ENCODE assay signal across 1 cellular context in the genomic region with DNA sequence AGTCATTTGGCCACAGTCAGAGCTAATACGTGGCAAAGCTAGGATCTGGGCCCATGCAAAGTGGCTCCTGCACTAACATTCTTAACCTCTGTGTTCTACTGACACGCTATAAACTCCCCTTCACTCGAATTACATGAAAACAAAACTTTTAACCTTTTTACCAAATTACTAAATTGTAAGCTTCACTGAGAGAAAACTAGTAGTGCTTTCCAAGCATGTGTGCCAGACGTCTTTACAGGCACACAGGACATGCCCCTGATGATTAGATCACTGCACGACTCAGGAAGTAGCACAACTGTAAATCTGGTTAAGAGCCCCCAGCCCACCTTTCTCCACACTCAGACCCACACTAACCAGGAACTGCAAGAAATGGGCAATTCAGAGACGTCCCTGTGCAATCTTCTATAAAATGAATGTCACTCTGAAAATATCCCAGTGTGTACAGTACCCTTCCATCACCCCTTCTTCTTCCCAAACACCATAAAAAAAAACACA.
TF ChIP-seq lines count a peak whose summit lies in the region.

No MANE protein-coding gene starts in this region.

TF ChIP-seq in HepG2, 621 proteins besides CTCF, POLR2A, EP300 and RAD21:
- TF ChIP-seq, protein P1, sequence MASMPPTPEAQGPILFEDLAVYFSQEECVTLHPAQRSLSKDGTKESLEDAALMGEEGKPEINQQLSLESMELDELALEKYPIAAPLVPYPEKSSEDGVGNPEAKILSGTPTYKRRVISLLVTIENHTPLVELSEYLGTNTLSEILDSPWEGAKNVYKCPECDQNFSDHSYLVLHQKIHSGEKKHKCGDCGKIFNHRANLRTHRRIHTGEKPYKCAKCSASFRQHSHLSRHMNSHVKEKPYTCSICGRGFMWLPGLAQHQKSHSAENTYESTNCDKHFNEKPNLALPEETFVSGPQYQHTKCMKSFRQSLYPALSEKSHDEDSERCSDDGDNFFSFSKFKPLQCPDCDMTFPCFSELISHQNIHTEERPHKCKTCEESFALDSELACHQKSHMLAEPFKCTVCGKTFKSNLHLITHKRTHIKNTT (CRISPR knock-in tag; IDR thresholded peaks at IDR 0.05): no peak
- no peak for TF ChIP-seq ZNF589 (CRISPR knock-in tag; conservative IDR thresholded peaks at IDR 0.05)
- no peak for TF ChIP-seq EED (CRISPR knock-in tag; IDR thresholded peaks at IDR 0.05)
- TF ChIP-seq ZNF567 (CRISPR knock-in tag; IDR thresholded peaks at IDR 0.05; ENCODE audit: borderline replicate concordance): no peak
- TF ChIP-seq MIER3 (CRISPR knock-in tag; IDR thresholded peaks at IDR 0.05; ENCODE audit: borderline replicate concordance): no peak
- TF ChIP-seq RFXANK (CRISPR knock-in tag; IDR thresholded peaks at IDR 0.05): no peak
- no peak for TF ChIP-seq ZNF720 (CRISPR knock-in tag; IDR thresholded peaks at IDR 0.05)
- TF ChIP-seq POLR2G (IDR thresholded peaks at IDR 0.05; ENCODE audit: low read depth, low read length): no peak
- TF ChIP-seq ZKSCAN8 (CRISPR knock-in tag; IDR thresholded peaks at IDR 0.05; ENCODE audit: borderline replicate concordance): no peak
- TF ChIP-seq, protein P2, sequence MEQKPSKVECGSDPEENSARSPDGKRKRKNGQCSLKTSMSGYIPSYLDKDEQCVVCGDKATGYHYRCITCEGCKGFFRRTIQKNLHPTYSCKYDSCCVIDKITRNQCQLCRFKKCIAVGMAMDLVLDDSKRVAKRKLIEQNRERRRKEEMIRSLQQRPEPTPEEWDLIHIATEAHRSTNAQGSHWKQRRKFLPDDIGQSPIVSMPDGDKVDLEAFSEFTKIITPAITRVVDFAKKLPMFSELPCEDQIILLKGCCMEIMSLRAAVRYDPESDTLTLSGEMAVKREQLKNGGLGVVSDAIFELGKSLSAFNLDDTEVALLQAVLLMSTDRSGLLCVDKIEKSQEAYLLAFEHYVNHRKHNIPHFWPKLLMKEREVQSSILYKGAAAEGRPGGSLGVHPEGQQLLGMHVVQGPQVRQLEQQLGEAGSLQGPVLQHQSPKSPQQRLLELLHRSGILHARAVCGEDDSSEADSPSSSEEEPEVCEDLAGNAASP (CRISPR knock-in tag; IDR thresholded peaks at IDR 0.05; ENCODE audit: borderline replicate concordance): no peak
- TF ChIP-seq, protein P3, sequence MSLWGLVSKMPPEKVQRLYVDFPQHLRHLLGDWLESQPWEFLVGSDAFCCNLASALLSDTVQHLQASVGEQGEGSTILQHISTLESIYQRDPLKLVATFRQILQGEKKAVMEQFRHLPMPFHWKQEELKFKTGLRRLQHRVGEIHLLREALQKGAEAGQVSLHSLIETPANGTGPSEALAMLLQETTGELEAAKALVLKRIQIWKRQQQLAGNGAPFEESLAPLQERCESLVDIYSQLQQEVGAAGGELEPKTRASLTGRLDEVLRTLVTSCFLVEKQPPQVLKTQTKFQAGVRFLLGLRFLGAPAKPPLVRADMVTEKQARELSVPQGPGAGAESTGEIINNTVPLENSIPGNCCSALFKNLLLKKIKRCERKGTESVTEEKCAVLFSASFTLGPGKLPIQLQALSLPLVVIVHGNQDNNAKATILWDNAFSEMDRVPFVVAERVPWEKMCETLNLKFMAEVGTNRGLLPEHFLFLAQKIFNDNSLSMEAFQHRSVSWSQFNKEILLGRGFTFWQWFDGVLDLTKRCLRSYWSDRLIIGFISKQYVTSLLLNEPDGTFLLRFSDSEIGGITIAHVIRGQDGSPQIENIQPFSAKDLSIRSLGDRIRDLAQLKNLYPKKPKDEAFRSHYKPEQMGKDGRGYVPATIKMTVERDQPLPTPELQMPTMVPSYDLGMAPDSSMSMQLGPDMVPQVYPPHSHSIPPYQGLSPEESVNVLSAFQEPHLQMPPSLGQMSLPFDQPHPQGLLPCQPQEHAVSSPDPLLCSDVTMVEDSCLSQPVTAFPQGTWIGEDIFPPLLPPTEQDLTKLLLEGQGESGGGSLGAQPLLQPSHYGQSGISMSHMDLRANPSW (CRISPR knock-in tag; IDR thresholded peaks at IDR 0.05; ENCODE audit: borderline replicate concordance): no peak
- no peak for TF ChIP-seq ZNF672 (CRISPR knock-in tag; IDR thresholded peaks at IDR 0.05)
- TF ChIP-seq ZNF777 (CRISPR knock-in tag; IDR thresholded peaks at IDR 0.05): no peak
- TF ChIP-seq, protein P4, sequence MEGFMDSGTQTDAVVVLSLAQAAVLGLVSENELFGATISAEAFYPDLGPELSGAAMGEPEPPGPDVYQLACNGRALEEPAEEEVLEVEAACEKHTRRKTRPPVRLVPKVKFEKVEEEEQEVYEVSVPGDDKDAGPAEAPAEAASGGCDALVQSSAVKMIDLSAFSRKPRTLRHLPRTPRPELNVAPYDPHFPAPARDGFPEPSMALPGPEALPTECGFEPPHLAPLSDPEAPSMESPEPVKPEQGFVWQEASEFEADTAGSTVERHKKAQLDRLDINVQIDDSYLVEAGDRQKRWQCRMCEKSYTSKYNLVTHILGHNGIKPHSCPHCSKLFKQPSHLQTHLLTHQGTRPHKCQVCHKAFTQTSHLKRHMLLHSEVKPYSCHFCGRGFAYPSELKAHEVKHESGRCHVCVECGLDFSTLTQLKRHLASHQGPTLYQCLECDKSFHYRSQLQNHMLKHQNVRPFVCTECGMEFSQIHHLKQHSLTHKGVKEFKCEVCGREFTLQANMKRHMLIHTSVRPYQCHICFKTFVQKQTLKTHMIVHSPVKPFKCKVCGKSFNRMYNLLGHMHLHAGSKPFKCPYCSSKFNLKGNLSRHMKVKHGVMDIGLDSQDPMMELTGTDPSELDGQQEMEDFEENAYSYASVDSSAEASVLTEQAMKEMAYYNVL (CRISPR knock-in tag; IDR thresholded peaks at IDR 0.05; ENCODE audit: borderline replicate concordance): no peak
- TF ChIP-seq, protein P5, sequence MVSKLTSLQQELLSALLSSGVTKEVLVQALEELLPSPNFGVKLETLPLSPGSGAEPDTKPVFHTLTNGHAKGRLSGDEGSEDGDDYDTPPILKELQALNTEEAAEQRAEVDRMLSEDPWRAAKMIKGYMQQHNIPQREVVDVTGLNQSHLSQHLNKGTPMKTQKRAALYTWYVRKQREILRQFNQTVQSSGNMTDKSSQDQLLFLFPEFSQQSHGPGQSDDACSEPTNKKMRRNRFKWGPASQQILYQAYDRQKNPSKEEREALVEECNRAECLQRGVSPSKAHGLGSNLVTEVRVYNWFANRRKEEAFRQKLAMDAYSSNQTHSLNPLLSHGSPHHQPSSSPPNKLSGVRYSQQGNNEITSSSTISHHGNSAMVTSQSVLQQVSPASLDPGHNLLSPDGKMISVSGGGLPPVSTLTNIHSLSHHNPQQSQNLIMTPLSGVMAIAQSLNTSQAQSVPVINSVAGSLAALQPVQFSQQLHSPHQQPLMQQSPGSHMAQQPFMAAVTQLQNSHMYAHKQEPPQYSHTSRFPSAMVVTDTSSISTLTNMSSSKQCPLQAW (CRISPR knock-in tag; IDR thresholded peaks at IDR 0.05): no peak
- no peak for TF ChIP-seq ZEB1 (IDR thresholded peaks at IDR 0.05; ENCODE audit: insufficient replicate concordance, low read depth)
- TF ChIP-seq CHD2 (IDR thresholded peaks at IDR 0.05; ENCODE audit: low read depth, low read length): no peak
- TF ChIP-seq ZIK1 (CRISPR knock-in tag; IDR thresholded peaks at IDR 0.05; ENCODE audit: borderline replicate concordance, low read depth): no peak
- no peak for TF ChIP-seq CBX5 (CRISPR knock-in tag; IDR thresholded peaks at IDR 0.05; ENCODE audit: borderline replicate concordance)
